ENCODE assay signal across 1 cellular context in genomic region chr6:84536914-84537638, GRCh38.
TF ChIP-seq lines count a peak whose summit lies in the region.

No MANE protein-coding gene starts in this region.

TF ChIP-seq in K562, 482 proteins besides CTCF, POLR2A, EP300 and RAD21 (continued from another document):
- no peak for TF ChIP-seq ZNF609 (CRISPR knock-in tag; IDR thresholded peaks at IDR 0.05; ENCODE audit: borderline replicate concordance)
- TF ChIP-seq RBM25 (IDR thresholded peaks at IDR 0.05; ENCODE audit: low read depth, low read length, severe bottlenecking) = peak; percentile 14
- TF ChIP-seq USF2 (CRISPR knock-in tag; IDR thresholded peaks at IDR 0.05) = peak; percentile 43; the same call in 1 of the 2 replicates
